ENCODE assay signal across 11 cellular contexts in genomic region chr19:28727133-28727834, GRCh38.
DNase-seq lines count a peak whose midpoint lies in the region; ATAC-seq and TF ChIP-seq lines count a peak whose summit lies in the region.
"Had no signal": no experiment of that assay in that cellular context is flagged by ENCODE, and none has a peak within 500 bp of the region (broad histone marks: within the 10 kb centered on the region; RNA-seq: fewer than 3 reads in every experiment).

No MANE protein-coding gene starts in this region.

- POLR2A ChIA-PET in WTC11 (lab: Charles Lee) = interaction anchor here (0.6 kb wide), 1 partner anchor 128 kb away, joined by 5 read pairs; no protein-coding TSS in a partner anchor

- H3K4me1 Mint-ChIP-seq in WTC11 = peaks cover 12% of the 10 kb centered on the region
- H3K4me1 Mint-ChIP-seq in stimulated activated memory B cell treated with anti-CD40 and anti-IgM and Interleukin-4, amounts not matched to agents 10 μg/mL and 1 μg/mL and 100 μg/mL, for 72 hours = no peaks in the 10 kb centered on the region

- H3K4me3 Mint-ChIP-seq in WTC11 = peak overlapping the region; percentile 79
- no peak overlapping the region for H3K4me3 Mint-ChIP-seq in stimulated activated memory B cell treated with anti-CD40 and anti-IgM and Interleukin-4, amounts not matched to agents 10 μg/mL and 1 μg/mL and 100 μg/mL, for 72 hours

- H3K27ac Mint-ChIP-seq in WTC11 = no peak overlapping the region
- H3K27ac Mint-ChIP-seq in stimulated activated memory B cell treated with anti-CD40 and anti-IgM and Interleukin-4, amounts not matched to agents 10 μg/mL and 1 μg/mL and 100 μg/mL, for 72 hours = no peak overlapping the region
- H3K27ac Mint-ChIP-seq: stimulated activated naive B cell treated with anti-CD40 and anti-IgM and Interleukin-4, amounts not matched to agents 10 μg/mL and 1 μg/mL and 100 μg/mL, for 72 hours had no signal

- peak; percentile 94 for ATAC-seq in WTC11
- peak; percentile 31 for ATAC-seq in stimulated activated memory B cell treated with anti-CD40 and anti-IgM and Interleukin-4, amounts not matched to agents 10 μg/mL and 1 μg/mL and 100 μg/mL, for 72 hours
- ATAC-seq in esophagus mucosa = no peak

- H3K9me3 Mint-ChIP-seq in WTC11 = no peaks in the 10 kb centered on the region
- peaks cover 20% of the 10 kb centered on the region for H3K9me3 Mint-ChIP-seq in stimulated activated memory B cell treated with anti-CD40 and anti-IgM and Interleukin-4, amounts not matched to agents 10 μg/mL and 1 μg/mL and 100 μg/mL, for 72 hours

- peak; percentile 72 for DNase-seq in activated CD8-positive, alpha-beta memory T cell treated with anti-CD3 and anti-CD28 coated beads for 24 hours
- no peak for DNase-seq in activated CD8-positive, alpha-beta memory T cell treated with anti-CD3 and anti-CD28 coated beads, Interleukin-2, amount 50 U/mL, for 48 hours
- DNase-seq in WTC11 (ENCODE audit: low spot score) = peak; percentile 89
- peak in 32 of 42 donors; percentile 12 to 79 (median 55) for DNase-seq in head of caudate nucleus
- DNase-seq in cerebellar cortex (ENCODE audit: low spot score) = no peak
- no peak for DNase-seq in cerebellar nuclear complex (lab: John Stamatoyannopoulos, UW)
- DNase-seq: NCI-H82; stimulated activated naive B cell treated with anti-CD40 and anti-IgM and Interleukin-4, amounts not matched to agents 10 μg/mL and 1 μg/mL and 100 μg/mL, for 72 hours had no signal

- no peak for TF ChIP-seq CTCF in WTC11 (IDR thresholded peaks at IDR 0.05)

- intact Hi-C loops in head of caudate nucleus (cut with DNase I) = no loop called here

- CTCF ChIA-PET in WTC11 (lab: Charles Lee) = interaction anchor here (0.6 to 3.2 kb wide), 26 partner anchors 9 to 746 kb away, joined by 3 to 36 read pairs (median 4); no protein-coding TSS in a partner anchor

- peaks cover 30% of the 10 kb centered on the region for H3K27me3 Mint-ChIP-seq in WTC11 (ENCODE audit: low read depth)
- peaks cover 20% of the 10 kb centered on the region for H3K27me3 Mint-ChIP-seq in stimulated activated memory B cell treated with anti-CD40 and anti-IgM and Interleukin-4, amounts not matched to agents 10 μg/mL and 1 μg/mL and 100 μg/mL, for 72 hours

- H3K36me3 Mint-ChIP-seq in WTC11 = peaks cover 19% of the 10 kb centered on the region; the same call in 1 of the 2 replicates
- no peaks in the 10 kb centered on the region for H3K36me3 Mint-ChIP-seq in stimulated activated memory B cell treated with anti-CD40 and anti-IgM and Interleukin-4, amounts not matched to agents 10 μg/mL and 1 μg/mL and 100 μg/mL, for 72 hours
- H3K36me3 Mint-ChIP-seq: CD4-positive, CD25-positive, alpha-beta regulatory T cell; stimulated activated naive B cell treated with anti-CD40 and anti-IgM and Interleukin-4, amounts not matched to agents 10 μg/mL and 1 μg/mL and 100 μg/mL, for 72 hours had no signal

TF ChIP-seq in WTC11, 78 proteins besides CTCF, POLR2A, EP300 and RAD21 (continues in another document):
- TF ChIP-seq NR3C1 (CRISPR knock-in tag; conservative IDR thresholded peaks at IDR 0.05; ENCODE audit: low read depth) (no peak), ARID4B (CRISPR knock-in tag; IDR thresholded peaks at IDR 0.05; ENCODE audit: borderline replicate concordance) (no peak), ATF1 (CRISPR knock-in tag; IDR thresholded peaks at IDR 0.05) (no peak), PREB (CRISPR knock-in tag; IDR thresholded peaks at IDR 0.05; ENCODE audit: borderline replicate concordance) (no peak), AFF4 (CRISPR knock-in tag; IDR thresholded peaks at IDR 0.05; ENCODE audit: borderline replicate concordance) (no peak), SOX15 (CRISPR knock-in tag; IDR thresholded peaks at IDR 0.05) (no peak)

Comparison
In these comparisons a context has a peak if more than half of its experiments do, and no peak if none do; other contexts are left out.
1. DNase-seq: peak in activated CD8-positive, alpha-beta memory T cell treated with anti-CD3 and anti-CD28 coated beads for 24 hours (single experiment), WTC11 (single experiment) and head of caudate nucleus (32 of 42); none in activated CD8-positive, alpha-beta memory T cell treated with anti-CD3 and anti-CD28 coated beads, Interleukin-2, amount 50 U/mL, for 48 hours (single experiment), cerebellar cortex (single experiment) and cerebellar nuclear complex (0 of 2).